1 cellular context compared by ENCODE assay signal in genomic region chr12:6452245-6452731, GRCh38.
TF ChIP-seq lines count a peak whose summit lies in the region.

No MANE protein-coding gene starts in this region.

TF ChIP-seq in HepG2, 621 proteins besides CTCF, POLR2A, EP300 and RAD21 (continued from another document and continues in another):
- TF ChIP-seq ZBTB2 (CRISPR knock-in tag; IDR thresholded peaks at IDR 0.05; ENCODE audit: low read depth), result no peak
- no peak for TF ChIP-seq KLF6 (CRISPR knock-in tag; IDR thresholded peaks at IDR 0.05)
- no peak for TF ChIP-seq ZNF468 (CRISPR knock-in tag; IDR thresholded peaks at IDR 0.05)
- TF ChIP-seq ZNF138 (CRISPR knock-in tag; IDR thresholded peaks at IDR 0.05; ENCODE audit: low read depth), result no peak
- no peak for TF ChIP-seq ZNF44 (CRISPR knock-in tag; IDR thresholded peaks at IDR 0.05)
- no peak for TF ChIP-seq ZNF773 (CRISPR knock-in tag; IDR thresholded peaks at IDR 0.05; ENCODE audit: borderline replicate concordance)
- 0 out of 2 replicates have a peak, but pooled peaks have one; percentile 54 for TF ChIP-seq SNAI1 (CRISPR knock-in tag; IDR thresholded peaks at IDR 0.05; ENCODE audit: borderline replicate concordance)
- TF ChIP-seq ZNF160 (CRISPR knock-in tag; IDR thresholded peaks at IDR 0.05), result no peak
- no peak for TF ChIP-seq PAX8 (CRISPR knock-in tag; IDR thresholded peaks at IDR 0.05; ENCODE audit: borderline replicate concordance)
- TF ChIP-seq SKI (IDR thresholded peaks at IDR 0.05; ENCODE audit: partially characterized antibody), result no peak
- no peak for TF ChIP-seq JARID2 (CRISPR knock-in tag; IDR thresholded peaks at IDR 0.05; ENCODE audit: insufficient replicate concordance)
- TF ChIP-seq SIN3B (IDR thresholded peaks at IDR 0.05; ENCODE audit: low read length), result no peak
- TF ChIP-seq ZNF567 (CRISPR knock-in tag; IDR thresholded peaks at IDR 0.05; ENCODE audit: borderline replicate concordance), result no peak
- no peak for TF ChIP-seq CREM (IDR thresholded peaks at IDR 0.05)
- no peak for TF ChIP-seq CREM (CRISPR knock-in tag; IDR thresholded peaks at IDR 0.05)
- TF ChIP-seq KAT2B (IDR thresholded peaks at IDR 0.05; ENCODE audit: borderline replicate concordance, low read depth, low read length), result no peak
- TF ChIP-seq ZNF784 (CRISPR knock-in tag; IDR thresholded peaks at IDR 0.05; ENCODE audit: borderline replicate concordance), result peak; percentile 77; the same call in 1 of the 2 replicates
- no peak for TF ChIP-seq ZBTB33 (CRISPR knock-in tag; IDR thresholded peaks at IDR 0.05)
- TF ChIP-seq FOXA1 (IDR thresholded peaks at IDR 0.05), result no peak
- no peak for TF ChIP-seq FOXA1 (CRISPR knock-in tag; IDR thresholded peaks at IDR 0.05)
- TF ChIP-seq ZNF460 (CRISPR knock-in tag; IDR thresholded peaks at IDR 0.05; ENCODE audit: borderline replicate concordance), result no peak
- TF ChIP-seq GABPA (IDR thresholded peaks at IDR 0.05; ENCODE audit: low read depth, low read length), result no peak
- no peak for TF ChIP-seq GABPA (CRISPR knock-in tag; IDR thresholded peaks at IDR 0.05; ENCODE audit: low read depth)
- no peak for TF ChIP-seq CERS6 (CRISPR knock-in tag; IDR thresholded peaks at IDR 0.05)
- 0 out of 2 replicates have a peak, but pooled peaks have one; percentile 10 for TF ChIP-seq ZNF788 (CRISPR knock-in tag; IDR thresholded peaks at IDR 0.05; ENCODE audit: borderline replicate concordance)
- no peak for TF ChIP-seq SOX6 (IDR thresholded peaks at IDR 0.05)
- no peak for TF ChIP-seq SOX6 (CRISPR knock-in tag; IDR thresholded peaks at IDR 0.05)
- TF ChIP-seq SOX5 (CRISPR knock-in tag; IDR thresholded peaks at IDR 0.05; ENCODE audit: borderline replicate concordance), result no peak
- TF ChIP-seq ZNF816 (CRISPR knock-in tag; IDR thresholded peaks at IDR 0.05; ENCODE audit: borderline replicate concordance), result no peak
- TF ChIP-seq ATF7-NPFF (CRISPR knock-in tag; IDR thresholded peaks at IDR 0.05; ENCODE audit: low read depth), result no peak
- no peak for TF ChIP-seq ZNF451 (CRISPR knock-in tag; IDR thresholded peaks at IDR 0.05)
- 0 out of 2 replicates have a peak, but pooled peaks have one; percentile 49 for TF ChIP-seq ZNF839 (CRISPR knock-in tag; IDR thresholded peaks at IDR 0.05; ENCODE audit: borderline replicate concordance)
- TF ChIP-seq ZNF652 (CRISPR knock-in tag; IDR thresholded peaks at IDR 0.05; ENCODE audit: borderline replicate concordance, low read depth), result no peak
- TF ChIP-seq NFRKB (IDR thresholded peaks at IDR 0.05), result no peak
- TF ChIP-seq PHB2 (IDR thresholded peaks at IDR 0.05; ENCODE audit: partially characterized antibody), result no peak
- TF ChIP-seq NR0B2 (CRISPR knock-in tag; IDR thresholded peaks at IDR 0.05), result no peak
- TF ChIP-seq GABPB1 (CRISPR knock-in tag; IDR thresholded peaks at IDR 0.05), result no peak
- no peak for TF ChIP-seq ZNF354B (CRISPR knock-in tag; IDR thresholded peaks at IDR 0.05)
- TF ChIP-seq PRDM10 (CRISPR knock-in tag; IDR thresholded peaks at IDR 0.05; ENCODE audit: low read depth), result peak; percentile 53; the same call in 1 of the 2 replicates
- 0 out of 2 replicates have a peak, but pooled peaks have one; percentile 13 for TF ChIP-seq SALL1 (CRISPR knock-in tag; IDR thresholded peaks at IDR 0.05)
- TF ChIP-seq BRCA1 (CRISPR knock-in tag; IDR thresholded peaks at IDR 0.05), result no peak
- no peak for TF ChIP-seq MXD1 (CRISPR knock-in tag; IDR thresholded peaks at IDR 0.05)
- TF ChIP-seq ZSCAN25 (CRISPR knock-in tag; IDR thresholded peaks at IDR 0.05), result no peak
- TF ChIP-seq PTBP1 (IDR thresholded peaks at IDR 0.05; ENCODE audit: low read depth, low read length, poor library complexity, severe bottlenecking), result peak; percentile 35
- no peak for TF ChIP-seq ZNF549 (CRISPR knock-in tag; IDR thresholded peaks at IDR 0.05)
- peak; percentile 92 for TF ChIP-seq ZNF281 (CRISPR knock-in tag; IDR thresholded peaks at IDR 0.05; ENCODE audit: borderline replicate concordance)
- no peak for TF ChIP-seq ETV6 (CRISPR knock-in tag; conservative IDR thresholded peaks at IDR 0.05)
- no peak for TF ChIP-seq ARHGAP35 (CRISPR knock-in tag; IDR thresholded peaks at IDR 0.05; ENCODE audit: borderline replicate concordance)
- no peak for TF ChIP-seq IKZF1 (IDR thresholded peaks at IDR 0.05)
- no peak for TF ChIP-seq DDIT3 (CRISPR knock-in tag; IDR thresholded peaks at IDR 0.05)
- TF ChIP-seq NFKB2 (CRISPR knock-in tag; IDR thresholded peaks at IDR 0.05; ENCODE audit: borderline replicate concordance), result no peak
- no peak for TF ChIP-seq MAFG (CRISPR knock-in tag; IDR thresholded peaks at IDR 0.05)
- TF ChIP-seq CCDC6 (CRISPR knock-in tag; IDR thresholded peaks at IDR 0.05), result no peak
- TF ChIP-seq ZNF782 (CRISPR knock-in tag; IDR thresholded peaks at IDR 0.05; ENCODE audit: borderline replicate concordance), result no peak
- TF ChIP-seq ZSCAN30 (CRISPR knock-in tag; IDR thresholded peaks at IDR 0.05), result no peak
- TF ChIP-seq ZNF17 (CRISPR knock-in tag; IDR thresholded peaks at IDR 0.05), result no peak
- no peak for TF ChIP-seq EZH2 (conservative IDR thresholded peaks at IDR 0.05; ENCODE audit: low read depth, low read length)
- TF ChIP-seq TBX3 (IDR thresholded peaks at IDR 0.05; ENCODE audit: borderline replicate concordance), result no peak
- TF ChIP-seq GLI4 (CRISPR knock-in tag; IDR thresholded peaks at IDR 0.05; ENCODE audit: borderline replicate concordance), result no peak
- no peak for TF ChIP-seq FUBP1 (CRISPR knock-in tag; IDR thresholded peaks at IDR 0.05; ENCODE audit: borderline replicate concordance)
